In the genomic region with DNA sequence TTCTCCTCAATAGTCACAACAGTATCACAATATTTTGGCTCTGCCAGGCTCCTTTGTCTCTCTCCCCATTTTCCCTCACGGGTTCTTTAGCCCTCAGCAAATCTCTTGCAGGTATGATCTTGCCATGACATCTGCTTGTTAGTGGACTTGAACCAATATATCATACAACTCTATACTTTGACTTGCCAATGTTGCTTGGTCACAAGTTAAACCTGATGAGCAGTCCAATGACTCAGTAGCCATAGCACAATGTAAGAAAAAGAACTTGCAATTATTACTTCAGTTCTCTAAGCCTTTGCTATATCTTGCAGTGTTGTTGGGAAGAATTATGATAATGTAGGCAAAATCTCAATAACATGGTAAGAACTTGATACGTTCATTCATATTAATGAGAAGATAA, we compare ENCODE assay signal across 28 cellular contexts.
"Had no signal": no experiment of that assay in that cellular context is flagged by ENCODE, and none has a peak within 500 bp of the region (broad histone marks: within the 10 kb centered on the region; RNA-seq: fewer than 3 reads in every experiment).

No MANE protein-coding gene starts in this region.

- H3K4me3 Mint-ChIP-seq: activated CD4-positive, alpha-beta memory T cell treated with anti-CD3 and anti-CD28 coated beads, Interleukin-2, amount 10 ng/mL, durations not matched to agents 7 days and 5 days; activated CD4-positive, alpha-beta T cell treated with anti-CD3 and anti-CD28 coated beads, Interleukin-2, amount 10 ng/mL, durations not matched to agents 7 days and 5 days; activated naive CD8-positive, alpha-beta T cell; activated T-cell treated with anti-CD3 and anti-CD28 coated beads, Interleukin-2, amount 50 U/mL, for 24 hours; activated T-cell treated with anti-CD3 and anti-CD28 coated beads, Interleukin-2, amount 50 U/mL, for 72 hours; central memory CD8-positive, alpha-beta T cell; dendritic cell treated with granulocyte-macrophage colony-stimulating factor and Interleukin-4, amounts not matched to agents 40 ng/mL and 50 ng/mL, for 4 days; endodermal cell; WTC11 had no signal

- H3K9me3 ChIP-seq: body of pancreas, gastroesophageal sphincter, heart right ventricle had no signal

- H3K27me3 ChIP-seq: body of pancreas, gastroesophageal sphincter had no signal

- ATAC-seq: activated T-cell treated with anti-CD3 and anti-CD28 coated beads, Interleukin-2, amount 50 U/mL, for 72 hours; body of pancreas; gastroesophageal sphincter; heart right ventricle had no signal

- H3K4me1 Mint-ChIP-seq: activated CD4-positive, alpha-beta memory T cell treated with anti-CD3 and anti-CD28 coated beads, Interleukin-2, amount 10 ng/mL, durations not matched to agents 7 days and 5 days; activated CD4-positive, alpha-beta T cell treated with anti-CD3 and anti-CD28 coated beads, Interleukin-2, amount 10 ng/mL, durations not matched to agents 7 days and 5 days; central memory CD8-positive, alpha-beta T cell; endodermal cell had no signal

- H3K36me3 Mint-ChIP-seq: activated naive CD8-positive, alpha-beta T cell; WTC11 had no signal

- H3K27me3 Mint-ChIP-seq: activated CD4-positive, alpha-beta memory T cell treated with anti-CD3 and anti-CD28 coated beads, Interleukin-2, amount 10 ng/mL, durations not matched to agents 7 days and 5 days; activated CD4-positive, alpha-beta T cell treated with anti-CD3 and anti-CD28 coated beads, Interleukin-2, amount 10 ng/mL, durations not matched to agents 7 days and 5 days; activated naive CD8-positive, alpha-beta T cell; central memory CD8-positive, alpha-beta T cell; dendritic cell treated with granulocyte-macrophage colony-stimulating factor and Interleukin-4, amounts not matched to agents 40 ng/mL and 50 ng/mL, for 4 days had no signal

- H3K27ac ChIP-seq: body of pancreas, coronary artery, dorsolateral prefrontal cortex, gastroesophageal sphincter, heart right ventricle, VCaP had no signal

- H3K4me3 ChIP-seq: body of pancreas, coronary artery, dorsolateral prefrontal cortex, gastroesophageal sphincter, heart right ventricle had no signal

- H3K9me3 Mint-ChIP-seq: activated CD4-positive, alpha-beta memory T cell treated with anti-CD3 and anti-CD28 coated beads, Interleukin-2, amount 10 ng/mL, durations not matched to agents 7 days and 5 days; activated CD4-positive, alpha-beta T cell treated with anti-CD3 and anti-CD28 coated beads, Interleukin-2, amount 10 ng/mL, durations not matched to agents 7 days and 5 days; activated T-cell treated with anti-CD3 and anti-CD28 coated beads, Interleukin-2, amount 50 U/mL, for 24 hours; dendritic cell treated with granulocyte-macrophage colony-stimulating factor and Interleukin-4, amounts not matched to agents 40 ng/mL and 50 ng/mL, for 4 days; WTC11 had no signal

- H3K4me1 ChIP-seq: body of pancreas, gastroesophageal sphincter, heart right ventricle had no signal

- DNase-seq: activated CD4-positive, alpha-beta memory T cell treated with anti-CD3 and anti-CD28 coated beads, Interleukin-2, amount 10 ng/mL, durations not matched to agents 7 days and 5 days; activated CD4-positive, alpha-beta T cell treated with anti-CD3 and anti-CD28 coated beads for 1 hour; activated CD4-positive, alpha-beta T cell treated with anti-CD3 and anti-CD28 coated beads for 4 hours; activated CD4-positive, alpha-beta T cell treated with anti-CD3 and anti-CD28 coated beads, Interleukin-2, amount 10 ng/mL, durations not matched to agents 7 days and 5 days; activated CD4-positive, alpha-beta T cell treated with anti-CD3 and anti-CD28 coated beads, Interleukin-2, amount 50 U/mL, for 4 hours; activated CD8-positive, alpha-beta memory T cell treated with anti-CD3 and anti-CD28 coated beads, Interleukin-2, amount 50 U/mL, for 48 hours; activated gamma-delta T cell; activated naive CD4-positive, alpha-beta T cell treated with anti-CD3 and anti-CD28 coated beads, Interleukin-2, amount 50 U/mL, for 16 hours; activated naive CD4-positive, alpha-beta T cell treated with Interleukin-2 at 50 U/mL for 16 hours; activated T-cell treated with anti-CD3 and anti-CD28 coated beads for 4 hours; activated T-cell treated with anti-CD3 and anti-CD28 coated beads, Interleukin-2, amount 50 U/mL, for 24 hours; activated T-cell treated with anti-CD3 and anti-CD28 coated beads, Interleukin-2, amount 50 U/mL, for 72 hours; amniotic stem cell; anterior cingulate cortex; body of pancreas; dorsolateral prefrontal cortex; effector memory CD4-positive, alpha-beta T cell; endodermal cell; foreskin melanocyte; heart right ventricle; T-helper 2 cell had no signal

- H3K36me3 ChIP-seq: gastroesophageal sphincter, heart right ventricle had no signal

- H3K27ac Mint-ChIP-seq: activated CD4-positive, alpha-beta memory T cell treated with anti-CD3 and anti-CD28 coated beads, Interleukin-2, amount 10 ng/mL, durations not matched to agents 7 days and 5 days; activated CD4-positive, alpha-beta T cell treated with anti-CD3 and anti-CD28 coated beads, Interleukin-2, amount 10 ng/mL, durations not matched to agents 7 days and 5 days; activated naive CD8-positive, alpha-beta T cell; activated T-cell treated with anti-CD3 and anti-CD28 coated beads, Interleukin-2, amount 50 U/mL, for 24 hours; activated T-cell treated with anti-CD3 and anti-CD28 coated beads, Interleukin-2, amount 50 U/mL, for 72 hours; dendritic cell treated with granulocyte-macrophage colony-stimulating factor and Interleukin-4, amounts not matched to agents 40 ng/mL and 50 ng/mL, for 4 days; endodermal cell; WTC11 had no signal
